Comparison of ENCODE assay signal across 8 cellular contexts in the genomic region with DNA sequence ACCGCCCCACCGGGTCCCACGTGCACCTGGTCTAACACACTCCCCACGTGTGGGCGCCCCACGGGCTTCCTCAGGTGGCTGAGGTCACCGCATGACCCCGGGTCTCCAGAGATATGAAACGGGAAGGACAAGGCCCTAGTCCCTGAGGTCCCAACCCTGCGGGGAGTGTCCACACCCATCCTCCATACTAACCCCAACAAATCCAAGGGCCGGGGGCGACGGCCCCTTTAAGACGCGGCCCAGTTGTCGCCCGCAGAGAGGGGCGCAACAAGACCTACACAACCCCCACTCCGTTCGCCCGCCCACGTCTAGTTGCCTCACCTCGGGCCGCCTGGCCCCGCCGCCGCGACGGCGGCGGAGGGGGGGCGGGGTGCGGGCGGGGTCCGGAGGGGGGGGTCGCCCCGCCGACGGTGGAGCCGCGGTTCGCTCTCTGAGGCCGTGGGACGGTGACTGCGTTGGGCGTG. TPM values are rescaled to one million over a fixed set of nuclear protein-coding genes. Genes with fewer than 3 reads are reported as not detected.
DNase-seq lines count a peak whose midpoint lies in the region; ATAC-seq and TF ChIP-seq lines count a peak whose summit lies in the region.

No MANE protein-coding gene starts in this region.

- no peaks in the 10 kb centered on the region for H4K20me1 ChIP-seq in OCI-LY7 (ENCODE audit: insufficient read depth, low read length)
- no peaks in the 10 kb centered on the region for H4K20me1 ChIP-seq in fibroblast of lung (ENCODE audit: control insufficient read depth, extremely low read depth, insufficient read depth, low read length)

- H2AFZ ChIP-seq in OCI-LY7 (ENCODE audit: low read length) (peak overlapping the region; percentile 86; the same call in 1 of the 2 replicates), fibroblast of lung (ENCODE audit: low read length) (peak overlapping the region; percentile 78)

- H3K27ac ChIP-seq in OCI-LY7 (ENCODE audit: low read depth, low read length, poor library complexity, severe bottlenecking) (peak overlapping the region; percentile 74), fibroblast of lung (ENCODE audit: insufficient read depth, low read length) (peak overlapping the region; percentile 99), stomach (peak overlapping the region; percentile 98 to 100 (median 100))

- DNase-seq in 8988T (peak; percentile 28), OCI-LY7 (ENCODE audit: low spot score) (peak; percentile 83), fibroblast of lung (ENCODE audit: low read depth in 2 of 2) (peak; percentile 59), nephron progenitor cell (no peak), stomach (peak; percentile 55)
- DNase-seq in activated T-cell treated with anti-CD3 and anti-CD28 coated beads, Interleukin-2, amount 50 U/mL, for 48 hours: peak; percentile 83 to 84

- H3K27me3 Mint-ChIP-seq in nephron progenitor cell (ENCODE audit: low read depth, poor library complexity): peaks cover 10% of the 10 kb centered on the region

- H3K4me1 ChIP-seq in OCI-LY7 (ENCODE audit: insufficient read depth, low read length, poor library complexity, severe bottlenecking) (peaks cover 13% of the 10 kb centered on the region), fibroblast of lung (ENCODE audit: control insufficient read depth, extremely low read depth, insufficient read depth, low read length) (peaks cover 3% of the 10 kb centered on the region), stomach (peaks cover 11 to 51% (median 38%) of the 10 kb centered on the region in 4 donors)

- H3K9me3 ChIP-seq in OCI-LY7 (ENCODE audit: low read length): no peaks in the 10 kb centered on the region
- no peaks in the 10 kb centered on the region for H3K9me3 ChIP-seq in fibroblast of lung (ENCODE audit: control insufficient read depth, insufficient read depth, low read depth, low read length)
- H3K9me3 ChIP-seq in stomach: no peaks in the 10 kb centered on the region

- H3K4me3 Mint-ChIP-seq in nephron progenitor cell: peak overlapping the region; percentile 94

- H3K36me3 ChIP-seq in OCI-LY7 (ENCODE audit: insufficient read depth, low read length) (peaks cover 31% of the 10 kb centered on the region), fibroblast of lung (ENCODE audit: control insufficient read depth, insufficient read depth, low read length) (no peaks in the 10 kb centered on the region), stomach (no peaks in the 10 kb centered on the region)

- H3K9me2 ChIP-seq in OCI-LY7 (ENCODE audit: insufficient read depth, low read length): no peaks in the 10 kb centered on the region

- TF ChIP-seq CTCF in OCI-LY7 (conservative IDR thresholded peaks at IDR 0.05; ENCODE audit: low read length) (no peak), fibroblast of lung (conservative IDR thresholded peaks at IDR 0.05 in 1 of 2, IDR thresholded peaks at IDR 0.05 in 1 of 2; ENCODE audit: low read depth in 1 of 2, low read length in 2 of 2) (no peak), nephron progenitor cell (IDR thresholded peaks at IDR 0.05) (no peak), stomach (IDR thresholded peaks at IDR 0.05) (no peak)

- H3K4me2 ChIP-seq in OCI-LY7 (ENCODE audit: low read length): peak overlapping the region; percentile 65
- peak overlapping the region; percentile 61 for H3K4me2 ChIP-seq in fibroblast of lung (ENCODE audit: extremely low read depth, insufficient read depth, low read length)

- WGBS in stomach, 5 donors: 0% methylated on average over 9 to 46 of the region's 46 CpGs; no CpG with 5 or more reads in 1 of the 5 donors

- POLR2A ChIA-PET in OCI-LY7 (lab: Charles Lee): no interaction called here

- H3K4me3 ChIP-seq in OCI-LY7 (ENCODE audit: low read depth, low read length, poor library complexity, severe bottlenecking): peak overlapping the region; percentile 77
- peak overlapping the region; percentile 78 to 100 (median 98) for H3K4me3 ChIP-seq in fibroblast of lung (replicated peaks in 1 of 4; ENCODE audit: control extremely low read depth in 1 of 4, insufficient read depth in 1 of 4, low read depth in 3 of 4, low read length in 4 of 4)
- peak overlapping the region; percentile 70 to 95 (median 77) for H3K4me3 ChIP-seq in stomach

- H3K27ac Mint-ChIP-seq in nephron progenitor cell: peak overlapping the region; percentile 90

- peaks cover 23% of the 10 kb centered on the region for H3K4me1 Mint-ChIP-seq in nephron progenitor cell

- BruUV-seq in OCI-LY7 (replicated peaks; lab: Mats Ljungman, UMichigan): no TSS peak

- TF ChIP-seq POLR2A in stomach (IDR thresholded peaks at IDR 0.05): no peak

- H3K79me2 ChIP-seq in OCI-LY7 (ENCODE audit: insufficient read depth, low read depth, low read length) (peaks cover 55% of the 10 kb centered on the region), fibroblast of lung (ENCODE audit: control insufficient read depth, insufficient read depth, low read length) (peaks cover 46% of the 10 kb centered on the region)

- ATAC-seq in GM18517 (IDR thresholded peaks at IDR 0.05; ENCODE audit: unreplicated experiment): peak; percentile 34
- ATAC-seq in HG03060 (IDR thresholded peaks at IDR 0.05; ENCODE audit: low read depth, unreplicated experiment): peak; percentile 30

- intact Hi-C loops in OCI-LY7 (cut with micrococcal nuclease; ENCODE audit: unreplicated experiment) (loop anchor here (2.0 to 5.0 kb wide), 3 partner anchors 115 to 217 kb away; partner anchors contain the start of genes CHP1, EXD1, NUSAP1 and OIP5), stomach (cut with DNase I; ENCODE audit: low total_unique reads) (no loop called here)

- no peak for TF ChIP-seq EP300 in stomach (IDR thresholded peaks at IDR 0.05)

- CTCF ChIA-PET in OCI-LY7 (lab: Charles Lee; ENCODE audit: unreplicated experiment): no interaction called here

- peak overlapping the region; percentile 99 for H3K9ac ChIP-seq in fibroblast of lung (ENCODE audit: insufficient read depth, low read length)

- peaks cover 24% of the 10 kb centered on the region for H3K36me3 Mint-ChIP-seq in nephron progenitor cell (ENCODE audit: low read depth)

- H3K9me3 Mint-ChIP-seq in nephron progenitor cell: no peaks in the 10 kb centered on the region

- no peaks in the 10 kb centered on the region for H3K27me3 ChIP-seq in fibroblast of lung (ENCODE audit: control insufficient read depth, insufficient read depth, low read length)
- H3K27me3 ChIP-seq in stomach: no peaks in the 10 kb centered on the region

RNA-seq across cellular contexts. Expression of gene INO80, which starts 0.4 kb away (rescaled TPM):
- total RNA-seq in OCI-LY7 (2014; rRNA removed; shearing (Covaris generic)): 31.7 and 47.1 TPM in 2 replicates
- total RNA-seq in OCI-LY7 (2022) (30.0 and 35.1 TPM in 2 replicates), fibroblast of lung (22.3 and 34.0 TPM in 2 replicates), stomach (10 to 100 TPM; 28.1 to 40.8 (median 32.6) TPM)
- polyA plus RNA-seq in fibroblast of lung (5.7 and 6.0 TPM in 2 replicates), stomach (10 to 100 TPM in 1 of 3 donors, 1 to 10 TPM in 2; 4.6 to 13.1 (median 9.0) TPM)
- polyA plus RNA-seq in fibroblast of lung (2012): 11.1 and 13.7 TPM in 2 replicates
- 31.0 and 47.9 TPM in 2 replicates for polyA minus RNA-seq in fibroblast of lung (ENCODE audit: low replicate concordance)
